Comparison of ENCODE assay signal across 26 cellular contexts in the genomic region with DNA sequence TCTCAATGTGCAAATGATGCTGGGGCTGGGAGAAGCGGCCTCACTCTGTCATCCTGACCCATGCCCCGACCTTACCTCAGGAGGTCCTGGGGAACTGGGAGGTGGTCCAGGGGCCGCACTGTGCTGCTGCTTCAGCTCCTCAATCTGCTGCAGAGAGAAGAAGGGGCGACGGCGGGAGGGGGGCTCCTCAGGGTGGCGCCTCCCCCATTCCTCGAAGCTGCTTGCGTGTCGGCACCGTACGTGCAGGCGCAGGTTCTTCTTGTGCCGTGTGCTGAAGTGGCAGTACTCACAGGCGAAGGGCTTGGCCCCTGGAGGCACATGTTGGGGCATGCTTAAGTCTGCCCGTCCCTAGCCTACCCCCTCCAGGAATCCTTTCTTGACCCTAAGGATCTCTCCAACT. TPM values are rescaled to one million over a fixed set of nuclear protein-coding genes. Genes with fewer than 3 reads are reported as not detected.
DNase-seq lines count a peak whose midpoint lies in the region; ATAC-seq, FAIRE-seq and TF ChIP-seq lines count a peak whose summit lies in the region.
"Had no signal": no experiment of that assay in that cellular context is flagged by ENCODE, and none has a peak within 500 bp of the region (broad histone marks: within the 10 kb centered on the region; RNA-seq: fewer than 3 reads in every experiment).

No MANE protein-coding gene starts in this region.

- in situ Hi-C loops in HepG2 (cut with HindIII; ENCODE audit: extremely low pct_ligation_motif_present, low pct_unique_long_range_greater_than_20kb) = no loop called here

- no TSS peak for BruUV-seq in HepG2 (replicated peaks; lab: Mats Ljungman, UMichigan)

- DNase-seq in CD14-positive monocyte (ENCODE audit: low spot score) = peak; percentile 43
- DNase-seq in RWPE2 (ENCODE audit: low spot score) = peak; percentile 83
- DNase-seq in HepG2 (ENCODE audit: low spot score) = no peak
- no peak for DNase-seq in progenitor cell of endocrine pancreas (ENCODE audit: low spot score, unreplicated experiment)
- DNase-seq in AML-193 (lab: John Stamatoyannopoulos, UW) = no peak
- no peak for DNase-seq in breast epithelium (ENCODE audit: low spot score in 2 of 2)
- no peak for DNase-seq in NCI-H1417 treated with DMSO at 0.1 percent for 48 hours (lab: John Stamatoyannopoulos, UW)
- DNase-seq: Calu3; CD8-positive, alpha-beta T cell; Kasumi-1; MG63; NCI-H1048; NCI-H1436 treated with DMSO at 0.1 percent for 48 hours; NCI-H2029; NCI-H2171; NCI-H446 treated with DMSO at 0.1 percent for 48 hours; NCI-H69; SIG-M5 had no signal

- H3K9ac ChIP-seq in HepG2 (ENCODE audit: insufficient read depth, low read depth, low read length) = no peak overlapping the region
- H3K9ac ChIP-seq: BLaER1 had no signal

- H3K36me3 Mint-ChIP-seq in CD14-positive monocyte (peaks cover 76 to 92% of the 10 kb centered on the region in 2 donors), progenitor cell of endocrine pancreas (ENCODE audit: insufficient read depth) (peaks cover 20% of the 10 kb centered on the region)

- H3K9me3 ChIP-seq in RWPE2 (ENCODE audit: severe bottlenecking) (no peaks in the 10 kb centered on the region), HepG2 (ENCODE audit: low read length) (no peaks in the 10 kb centered on the region), breast epithelium (no peaks in the 10 kb centered on the region)
- H3K9me3 ChIP-seq: BLaER1, HAP-1, MG63, Peyer's patch had no signal

- H2AFZ ChIP-seq in HepG2 (ENCODE audit: low read length) = no peak overlapping the region

- H3K4me1 ChIP-seq in RWPE2 (ENCODE audit: insufficient read depth, poor library complexity, severe bottlenecking) = no peaks in the 10 kb centered on the region
- H3K4me1 ChIP-seq in HepG2 (ENCODE audit: insufficient read depth, low read length) = no peaks in the 10 kb centered on the region
- H3K4me1 ChIP-seq in breast epithelium = no peaks in the 10 kb centered on the region
- H3K4me1 ChIP-seq: A549, HAP-1, Peyer's patch had no signal

- H3K27ac Mint-ChIP-seq in CD14-positive monocyte = no peak overlapping the region
- H3K27ac Mint-ChIP-seq in progenitor cell of endocrine pancreas = peak overlapping the region; percentile 87
- H3K27ac Mint-ChIP-seq: CD8-positive, alpha-beta T cell had no signal

- WGBS in HepG2 (ENCODE audit: low lambda C conversion rate) = 90% methylated on average over 16 of the region's 16 CpGs

- H3K27me3 Mint-ChIP-seq in CD14-positive monocyte (ENCODE audit: low read depth in 3 of 3) (peaks cover 0 to 2% (median 0%) of the 10 kb centered on the region in 3 donors), progenitor cell of endocrine pancreas (no peaks in the 10 kb centered on the region)

- TF ChIP-seq CTCF in CD14-positive monocyte (IDR thresholded peaks at IDR 0.05) (no peak), RWPE2 (IDR thresholded peaks at IDR 0.05; ENCODE audit: poor library complexity, severe bottlenecking) (no peak), HepG2 (CRISPR knock-in tag; IDR thresholded peaks at IDR 0.05) (no peak), progenitor cell of endocrine pancreas (IDR thresholded peaks at IDR 0.05; ENCODE audit: unreplicated experiment) (no peak), breast epithelium (IDR thresholded peaks at IDR 0.05) (no peak)

- intact Hi-C loops in CD14-positive monocyte (cut with micrococcal nuclease) = no loop called here
- intact Hi-C loops in HepG2 (cut with micrococcal nuclease; ENCODE audit: unreplicated experiment) = no loop called here
- intact Hi-C loops in breast epithelium (cut with DNase I; ENCODE audit: low total_unique reads) = no loop called here

- CTCF ChIA-PET in HepG2 (lab: Yijun Ruan, JAX; ENCODE audit: low intra/inter-chr PET ratio, low total read pairs) = no interaction called here

- no peak for TF ChIP-seq RAD21 in HepG2 (CRISPR knock-in tag; IDR thresholded peaks at IDR 0.05)

- H3K4me2 ChIP-seq in HepG2 (ENCODE audit: low read depth, low read length) = no peak overlapping the region
- H3K4me2 ChIP-seq: A549, BLaER1 had no signal

- H3K27ac ChIP-seq in RWPE2 (ENCODE audit: poor library complexity, severe bottlenecking) (no peak overlapping the region), HepG2 (ENCODE audit: extremely low read length, insufficient read depth, low read length) (no peak overlapping the region), breast epithelium (no peak overlapping the region)
- H3K27ac ChIP-seq: A549, BLaER1, Peyer's patch had no signal

- no peaks in the 10 kb centered on the region for H3K27me3 ChIP-seq in RWPE2 (ENCODE audit: insufficient read depth, poor library complexity, severe bottlenecking)
- no peaks in the 10 kb centered on the region for H3K27me3 ChIP-seq in HepG2 (ENCODE audit: control insufficient read depth in 1 of 2, insufficient read depth in 2 of 2, low read length in 2 of 2)
- H3K27me3 ChIP-seq in breast epithelium = no peaks in the 10 kb centered on the region
- H3K27me3 ChIP-seq: BLaER1, MG63, Peyer's patch had no signal

- H4K20me1 ChIP-seq in HepG2 (ENCODE audit: insufficient read depth, low read length) = no peaks in the 10 kb centered on the region

- H3K4me3 ChIP-seq in RWPE2 (ENCODE audit: severe bottlenecking) (no peak overlapping the region), HepG2 (replicated peaks in 1 of 3; ENCODE audit: insufficient read depth in 1 of 3, low read depth in 2 of 3, low read length in 3 of 3) (no peak overlapping the region), breast epithelium (no peak overlapping the region)
- H3K4me3 ChIP-seq: A549, BLaER1, HAP-1, MG63, Peyer's patch had no signal

- peaks cover 0 to 3% (median 0%) of the 10 kb centered on the region in 7 donors for H3K9me3 Mint-ChIP-seq in CD14-positive monocyte
- no peaks in the 10 kb centered on the region for H3K9me3 Mint-ChIP-seq in progenitor cell of endocrine pancreas (ENCODE audit: low read depth)
- H3K9me3 Mint-ChIP-seq: CD8-positive, alpha-beta T cell had no signal

- TF ChIP-seq POLR2A in HepG2 (IDR thresholded peaks at IDR 0.05; ENCODE audit: insufficient read depth in 1 of 2, low read depth in 2 of 2, low read length in 2 of 2) (no peak), breast epithelium (IDR thresholded peaks at IDR 0.05) (no peak)

- POLR2A ChIA-PET in HepG2 (lab: Yijun Ruan, JAX) = interaction anchor here (1.4 to 1.8 kb wide), 2 partner anchors 11 to 24 kb away, joined by 6 to 9 read pairs; no protein-coding TSS in a partner anchor

- ATAC-seq in RWPE2 (ENCODE audit: low read depth) (no peak), HepG2 (no peak), GM21423 (IDR thresholded peaks at IDR 0.05; ENCODE audit: unreplicated experiment) (no peak)
- ATAC-seq: A549; CD8-positive, alpha-beta T cell; SK-N-SH treated with all-trans-retinoic acid at 6 μM for 48 hours had no signal

- FAIRE-seq in HepG2 (lab: Jason Lieb, UNC) = no peak
- FAIRE-seq: A549, GM12891, GM18507 had no signal

- no peak overlapping the region for H3K4me3 Mint-ChIP-seq in CD14-positive monocyte
- no peak overlapping the region for H3K4me3 Mint-ChIP-seq in progenitor cell of endocrine pancreas (ENCODE audit: low read depth)
- H3K4me3 Mint-ChIP-seq: CD8-positive, alpha-beta T cell had no signal

- TF ChIP-seq EP300 in HepG2 (IDR thresholded peaks at IDR 0.05; ENCODE audit: low read depth in 2 of 2, low read length in 2 of 2) (no peak), HepG2 (CRISPR knock-in tag; IDR thresholded peaks at IDR 0.05; ENCODE audit: borderline replicate concordance) (no peak)

- H3K79me2 ChIP-seq in HepG2 (ENCODE audit: insufficient read depth, low read length) = no peaks in the 10 kb centered on the region

- H3K36me3 ChIP-seq in RWPE2 (ENCODE audit: low read depth) (peaks cover 75% of the 10 kb centered on the region), HepG2 (replicated peaks in 1 of 2; ENCODE audit: control insufficient read depth in 1 of 2, insufficient read depth in 2 of 2, low read length in 2 of 2) (peaks cover 48 to 70% of the 10 kb centered on the region in 2 experiments), breast epithelium (peaks cover 17% of the 10 kb centered on the region)

- H3K4me1 Mint-ChIP-seq in CD14-positive monocyte (no peaks in the 10 kb centered on the region), progenitor cell of endocrine pancreas (ENCODE audit: low read depth) (no peaks in the 10 kb centered on the region)

RNA-seq across cellular contexts. Expression of gene ZNF335, which starts 12.9 kb away (rescaled TPM):
- polyA plus RNA-seq in CD14-positive monocyte (1 to 10 TPM; 2.7 to 3.1 TPM), HepG2 (2011; rRNA removed) (9.7 and 12.3 TPM in 2 replicates)
- total RNA-seq in HepG2 (2016; rRNA removed; fragmentation: Illumina TruSeq; extraction: Trizol) (6.0 and 13.7 TPM in 2 replicates), progenitor cell of endocrine pancreas (27.4 and 28.5 TPM in 2 replicates), breast epithelium (10 to 100 TPM; 12.6 to 25.9 (median 20.6) TPM)
- 4.5 and 4.7 TPM in 2 replicates for total RNA-seq in HepG2 (2016; cell fraction: cytosol; rRNA removed; fragmentation: Illumina TruSeq; extraction: Trizol; ENCODE audit: low read depth)
- total RNA-seq in HepG2 (2016; cell fraction: insoluble cytoplasmic fraction; rRNA removed; fragmentation: Illumina TruSeq; extraction: Trizol) = 5.0 and 12.7 TPM in 2 replicates
- 6.7 and 7.0 TPM in 2 replicates for total RNA-seq in HepG2 (2016; cell fraction: membrane; rRNA removed; fragmentation: Illumina TruSeq; extraction: Trizol)
- 18.8 and 22.0 TPM in 2 replicates for total RNA-seq in HepG2 (2016; cell fraction: nucleus; rRNA removed; fragmentation: Illumina TruSeq; extraction: Trizol)
- polyA plus RNA-seq in HepG2 (2011; cell fraction: cytosol; rRNA removed) = 3.3 and 4.6 TPM in 2 replicates
- 62.4 and 81.3 TPM in 2 replicates for polyA plus RNA-seq in HepG2 (2011; cell fraction: nucleus; rRNA removed)
- 5.7 and 8.0 TPM in 2 replicates for polyA plus RNA-seq in HepG2 (2012)
- 1.5 TPM in 2 replicates for polyA plus RNA-seq in HepG2 (2016; cell fraction: cytosol; fragmentation: Illumina TruSeq; extraction: Trizol; ENCODE audit: low read depth)
- 5.1 and 7.0 TPM in 2 replicates for polyA plus RNA-seq in HepG2 (2016; cell fraction: insoluble cytoplasmic fraction; fragmentation: Illumina TruSeq; extraction: Trizol; ENCODE audit: low read depth)
- 2.9 and 3.1 TPM in 2 replicates for polyA plus RNA-seq in HepG2 (2016; cell fraction: membrane; fragmentation: Illumina TruSeq; extraction: Trizol; ENCODE audit: low read depth)
- polyA plus RNA-seq in HepG2 (2016; cell fraction: nucleus; fragmentation: Illumina TruSeq; extraction: Trizol; ENCODE audit: insufficient read depth, low read depth) = 40.5 and 45.7 TPM in 2 replicates
- polyA minus RNA-seq in HepG2 (2011; rRNA and poly(A)+ RNA removed; ENCODE audit: low replicate concordance) = 32.3 and 35.8 TPM in 2 replicates
- 3.4 and 4.0 TPM in 2 replicates for polyA minus RNA-seq in HepG2 (2011; cell fraction: cytosol; rRNA and poly(A)+ RNA removed)
- polyA minus RNA-seq in HepG2 (2011; cell fraction: nucleus; rRNA and poly(A)+ RNA removed) = 42.4 and 45.0 TPM in 2 replicates

RNA-seq across cellular contexts. Expression of gene PCIF1, which starts 24.6 kb away (rescaled TPM):
- polyA plus RNA-seq in CD14-positive monocyte = 10 to 100 TPM; 50.4 to 54.9 TPM
- total RNA-seq in HepG2 (2016; rRNA removed; fragmentation: Illumina TruSeq; extraction: Trizol) = 18.5 and 20.9 TPM in 2 replicates
- total RNA-seq in HepG2 (2016; cell fraction: cytosol; rRNA removed; fragmentation: Illumina TruSeq; extraction: Trizol; ENCODE audit: low read depth) = 30.2 and 42.6 TPM in 2 replicates
- total RNA-seq in HepG2 (2016; cell fraction: insoluble cytoplasmic fraction; rRNA removed; fragmentation: Illumina TruSeq; extraction: Trizol) = 17.6 and 21.4 TPM in 2 replicates
- 35.4 and 44.6 TPM in 2 replicates for total RNA-seq in HepG2 (2016; cell fraction: membrane; rRNA removed; fragmentation: Illumina TruSeq; extraction: Trizol)
- 19.3 and 21.9 TPM in 2 replicates for total RNA-seq in HepG2 (2016; cell fraction: nucleus; rRNA removed; fragmentation: Illumina TruSeq; extraction: Trizol)
- 21.6 and 24.4 TPM in 2 replicates for polyA plus RNA-seq in HepG2 (2011; rRNA removed)
- 19.5 and 26.1 TPM in 2 replicates for polyA plus RNA-seq in HepG2 (2011; cell fraction: cytosol; rRNA removed)
- polyA plus RNA-seq in HepG2 (2011; cell fraction: nucleus; rRNA removed) = 38.0 and 44.1 TPM in 2 replicates
- 22.9 and 30.3 TPM in 2 replicates for polyA plus RNA-seq in HepG2 (2012)
- 41.4 and 54.3 TPM in 2 replicates for polyA plus RNA-seq in HepG2 (2016; cell fraction: cytosol; fragmentation: Illumina TruSeq; extraction: Trizol; ENCODE audit: low read depth)
- polyA plus RNA-seq in HepG2 (2016; cell fraction: insoluble cytoplasmic fraction; fragmentation: Illumina TruSeq; extraction: Trizol; ENCODE audit: low read depth) = 27.4 and 35.6 TPM in 2 replicates
- 51.1 and 55.4 TPM in 2 replicates for polyA plus RNA-seq in HepG2 (2016; cell fraction: membrane; fragmentation: Illumina TruSeq; extraction: Trizol; ENCODE audit: low read depth)
- 35.5 and 37.2 TPM in 2 replicates for polyA plus RNA-seq in HepG2 (2016; cell fraction: nucleus; fragmentation: Illumina TruSeq; extraction: Trizol; ENCODE audit: insufficient read depth, low read depth)
- 40.1 and 74.5 TPM in 2 replicates for polyA minus RNA-seq in HepG2 (2011; rRNA and poly(A)+ RNA removed; ENCODE audit: low replicate concordance)
- polyA minus RNA-seq in HepG2 (2011; cell fraction: cytosol; rRNA and poly(A)+ RNA removed) = 19.4 and 24.4 TPM in 2 replicates
- 55.2 and 63.6 TPM in 2 replicates for polyA minus RNA-seq in HepG2 (2011; cell fraction: nucleus; rRNA and poly(A)+ RNA removed)
- total RNA-seq in progenitor cell of endocrine pancreas = 37.8 and 38.2 TPM in 2 replicates
- 10 to 100 TPM; 28.2 to 40.2 (median 30.8) TPM for total RNA-seq in breast epithelium

RNA-seq across cellular contexts. Expression of gene PLTP, which starts 47.2 kb away (rescaled TPM):
- polyA plus RNA-seq in CD14-positive monocyte = 1 to 10 TPM; 2.9 to 3.0 TPM
- total RNA-seq in HepG2 (2016; rRNA removed; fragmentation: Illumina TruSeq; extraction: Trizol) = 7.0 and 16.9 TPM in 2 replicates
- total RNA-seq in HepG2 (2016; cell fraction: cytosol; rRNA removed; fragmentation: Illumina TruSeq; extraction: Trizol; ENCODE audit: low read depth) = 3.6 and 5.4 TPM in 2 replicates
- total RNA-seq in HepG2 (2016; cell fraction: insoluble cytoplasmic fraction; rRNA removed; fragmentation: Illumina TruSeq; extraction: Trizol) = 5.7 and 18.2 TPM in 2 replicates
- total RNA-seq in HepG2 (2016; cell fraction: membrane; rRNA removed; fragmentation: Illumina TruSeq; extraction: Trizol) = 6.1 and 6.9 TPM in 2 replicates
- total RNA-seq in HepG2 (2016; cell fraction: nucleus; rRNA removed; fragmentation: Illumina TruSeq; extraction: Trizol) = 18.3 and 22.2 TPM in 2 replicates
- polyA plus RNA-seq in HepG2 (2011; rRNA removed) = 28.6 and 30.7 TPM in 2 replicates
- 26.4 and 36.2 TPM in 2 replicates for polyA plus RNA-seq in HepG2 (2011; cell fraction: cytosol; rRNA removed)
- polyA plus RNA-seq in HepG2 (2011; cell fraction: nucleus; rRNA removed) = 25.4 and 33.0 TPM in 2 replicates
- polyA plus RNA-seq in HepG2 (2012) = 13.5 and 20.7 TPM in 2 replicates
- 6.3 and 6.9 TPM in 2 replicates for polyA plus RNA-seq in HepG2 (2016; cell fraction: cytosol; fragmentation: Illumina TruSeq; extraction: Trizol; ENCODE audit: low read depth)
- 7.2 and 10.5 TPM in 2 replicates for polyA plus RNA-seq in HepG2 (2016; cell fraction: insoluble cytoplasmic fraction; fragmentation: Illumina TruSeq; extraction: Trizol; ENCODE audit: low read depth)
- 7.7 and 8.9 TPM in 2 replicates for polyA plus RNA-seq in HepG2 (2016; cell fraction: membrane; fragmentation: Illumina TruSeq; extraction: Trizol; ENCODE audit: low read depth)
- polyA plus RNA-seq in HepG2 (2016; cell fraction: nucleus; fragmentation: Illumina TruSeq; extraction: Trizol; ENCODE audit: insufficient read depth, low read depth) = 31.7 and 37.7 TPM in 2 replicates
- 3.3 and 51.4 TPM in 2 replicates for polyA minus RNA-seq in HepG2 (2011; rRNA and poly(A)+ RNA removed; ENCODE audit: low replicate concordance)
- 17.1 and 20.1 TPM in 2 replicates for polyA minus RNA-seq in HepG2 (2011; cell fraction: cytosol; rRNA and poly(A)+ RNA removed)
- 8.1 and 10.7 TPM in 2 replicates for polyA minus RNA-seq in HepG2 (2011; cell fraction: nucleus; rRNA and poly(A)+ RNA removed)
- 28.6 and 29.6 TPM in 2 replicates for total RNA-seq in progenitor cell of endocrine pancreas
- total RNA-seq in breast epithelium = 100 to 1,000 TPM in 1 of 3 donors, 10 to 100 TPM in 2; 78.3 to 405 (median 100.0) TPM
- total RNA-seq: CD8-positive, alpha-beta T cell had no signal

RNA-seq across cellular contexts. Expression of gene MMP9, which starts 49.6 kb away (rescaled TPM):
- polyA plus RNA-seq in CD14-positive monocyte = 1 to 10 TPM in 1 of 2 donors, under 1 TPM in 1; 0.88 to 1.6 TPM
- total RNA-seq in HepG2 (2016; rRNA removed; fragmentation: Illumina TruSeq; extraction: Trizol) = not detected in 2 replicates
- total RNA-seq in HepG2 (2016; cell fraction: cytosol; rRNA removed; fragmentation: Illumina TruSeq; extraction: Trizol; ENCODE audit: low read depth) = not detected in 2 replicates
- total RNA-seq in HepG2 (2016; cell fraction: insoluble cytoplasmic fraction; rRNA removed; fragmentation: Illumina TruSeq; extraction: Trizol) = 0.06 TPM in 1 of 2 replicates, not detected in the other
- not detected in 2 replicates for total RNA-seq in HepG2 (2016; cell fraction: membrane; rRNA removed; fragmentation: Illumina TruSeq; extraction: Trizol)
- not detected in 2 replicates for total RNA-seq in HepG2 (2016; cell fraction: nucleus; rRNA removed; fragmentation: Illumina TruSeq; extraction: Trizol)
- polyA plus RNA-seq in HepG2 (2011; rRNA removed) = 0.03 TPM in 1 of 2 replicates, not detected in the other
- polyA plus RNA-seq in HepG2 (2011; cell fraction: cytosol; rRNA removed) = 0.04 TPM in 1 of 2 replicates, not detected in the other
- not detected in 2 replicates for polyA plus RNA-seq in HepG2 (2011; cell fraction: nucleus; rRNA removed)
- not detected in 2 replicates for polyA plus RNA-seq in HepG2 (2012)
- polyA plus RNA-seq in HepG2 (2016; cell fraction: cytosol; fragmentation: Illumina TruSeq; extraction: Trizol; ENCODE audit: low read depth) = not detected in 2 replicates
- polyA plus RNA-seq in HepG2 (2016; cell fraction: insoluble cytoplasmic fraction; fragmentation: Illumina TruSeq; extraction: Trizol; ENCODE audit: low read depth) = not detected in 2 replicates
- polyA plus RNA-seq in HepG2 (2016; cell fraction: membrane; fragmentation: Illumina TruSeq; extraction: Trizol; ENCODE audit: low read depth) = not detected in 2 replicates
- not detected in 2 replicates for polyA plus RNA-seq in HepG2 (2016; cell fraction: nucleus; fragmentation: Illumina TruSeq; extraction: Trizol; ENCODE audit: insufficient read depth, low read depth)
- not detected in 2 replicates for polyA minus RNA-seq in HepG2 (2011; rRNA and poly(A)+ RNA removed; ENCODE audit: low replicate concordance)
- polyA minus RNA-seq in HepG2 (2011; cell fraction: cytosol; rRNA and poly(A)+ RNA removed) = not detected in 2 replicates
- polyA minus RNA-seq in HepG2 (2011; cell fraction: nucleus; rRNA and poly(A)+ RNA removed) = not detected in 2 replicates
- not detected in 2 replicates for total RNA-seq in progenitor cell of endocrine pancreas
- 1 to 10 TPM in 2 of 3 donors, under 1 TPM in 1; 0.98 to 7.8 (median 5.9) TPM for total RNA-seq in breast epithelium
- total RNA-seq: Calu3 had no signal

Comparison
In these comparisons a context has a peak if more than half of its experiments do, and no peak if none do; other contexts are left out.
1. DNase-seq: peak in CD14-positive monocyte (single experiment) and RWPE2 (single experiment); none in HepG2 (single experiment), progenitor cell of endocrine pancreas (single experiment), AML-193 (0 of 2), breast epithelium (0 of 2) and NCI-H1417 treated with DMSO at 0.1 percent for 48 hours (single experiment).